In genomic region chr19:52227196-52227940, GRCh38 we compare ENCODE assay signal across 26 cellular contexts. TPM values are rescaled to one million over a fixed set of nuclear protein-coding genes. Genes with fewer than 3 reads are reported as not detected.
A peak's percentile ranks its signal among the peaks of the same experiment; 100 is the strongest.
DNase-seq lines count a peak whose midpoint lies in the region; ATAC-seq and TF ChIP-seq lines count a peak whose summit lies in the region.
"Had no signal": no experiment of that assay in that cellular context is flagged by ENCODE, and none has a peak within 500 bp of the region (broad histone marks: within the 10 kb centered on the region; RNA-seq: fewer than 3 reads in every experiment).

No MANE protein-coding gene starts in this region.

- peaks cover 49% of the 10 kb centered on the region for H3K4me1 Mint-ChIP-seq in activated T-cell treated with anti-CD3 and anti-CD28 coated beads, Interleukin-2, amount 50 U/mL, for 72 hours (ENCODE audit: low read depth)
- H3K4me1 Mint-ChIP-seq in IgD-negative memory B cell (no peaks in the 10 kb centered on the region), progenitor cell of endocrine pancreas (ENCODE audit: low read depth) (no peaks in the 10 kb centered on the region)
- peaks cover 6 to 7% of the 10 kb centered on the region in 2 donors for H3K4me1 Mint-ChIP-seq in effector memory CD8-positive, alpha-beta T cell (ENCODE audit: low read depth in 2 of 2)
- H3K4me1 Mint-ChIP-seq: brain had no signal

- TF ChIP-seq CTCF in progenitor cell of endocrine pancreas (IDR thresholded peaks at IDR 0.05; ENCODE audit: unreplicated experiment), result no peak

- H3K9me3 Mint-ChIP-seq in activated T-cell treated with anti-CD3 and anti-CD28 coated beads, Interleukin-2, amount 50 U/mL, for 72 hours, result peaks cover 0 to 2% of the 10 kb centered on the region in 2 donors
- H3K9me3 Mint-ChIP-seq in IgD-negative memory B cell (no peaks in the 10 kb centered on the region), progenitor cell of endocrine pancreas (ENCODE audit: low read depth) (no peaks in the 10 kb centered on the region)
- H3K9me3 Mint-ChIP-seq in effector memory CD8-positive, alpha-beta T cell, result no peaks in the 10 kb centered on the region
- H3K9me3 Mint-ChIP-seq: brain had no signal

- DNase-seq in activated T-cell treated with anti-CD3 and anti-CD28 coated beads, Interleukin-2, amount 50 U/mL, for 72 hours, result peak in 1 of 2 donors; percentile 25
- no peak for DNase-seq in activated T-cell treated with anti-CD3 and anti-CD28 coated beads, Interleukin-2, amount 50 U/mL, for 1 hour
- DNase-seq in effector memory CD8-positive, alpha-beta T cell, result no peak
- DNase-seq in progenitor cell of endocrine pancreas (ENCODE audit: low spot score, unreplicated experiment) (no peak), right cardiac atrium (no peak), cardiac septum (ENCODE audit: low spot score) (no peak)
- DNase-seq: activated CD4-positive, CD25-positive, alpha-beta regulatory T cell treated with anti-CD3 and anti-CD28 coated beads, Interleukin-2, amount 50 U/mL, for 72 hours; DMS79 treated with DMSO at 0.1 percent for 48 hours; GF-D8; KG1; left lung; MG63; NCI-H1417; NCI-H2081; NCI-H2227 treated with DMSO at 0.1 percent for 48 hours; NCI-H748 treated with DMSO at 0.1 percent for 48 hours; retina; stimulated activated CD4-positive, alpha-beta T cell treated with anti-CD3 and anti-CD28 coated beads, Interleukin-2, amount 100 ng/mL, for 24 hours; T-helper 1 cell had no signal

- no peak overlapping the region for H3K27ac ChIP-seq in right cardiac atrium (ENCODE audit: low read length)
- H3K27ac ChIP-seq: BLaER1, epithelial cell of prostate, left lung, RWPE1, suprapubic skin had no signal

- no peak overlapping the region for H3K4me3 ChIP-seq in right cardiac atrium (ENCODE audit: low read length)
- H3K4me3 ChIP-seq: BLaER1, left lung, MG63, suprapubic skin had no signal

- ATAC-seq in activated T-cell treated with anti-CD3 and anti-CD28 coated beads, Interleukin-2, amount 50 U/mL, for 72 hours (replicated peaks in 1 of 2), result peak in 1 of 2 donors; percentile 32
- ATAC-seq in effector memory CD8-positive, alpha-beta T cell (replicated peaks), result no peak
- ATAC-seq in HG02642 (IDR thresholded peaks at IDR 0.05; ENCODE audit: poor library complexity, unreplicated experiment) (no peak), right cardiac atrium (no peak)
- ATAC-seq: left lung had no signal

- intact Hi-C loops in right cardiac atrium (cut with DNase I) (no loop called here), cardiac septum (cut with DNase I) (no loop called here)

- WGBS in right cardiac atrium, result 74% methylated on average over 10 of the region's 10 CpGs

- no peaks in the 10 kb centered on the region for H3K9me3 ChIP-seq in right cardiac atrium (ENCODE audit: control insufficient read depth, low read length)
- H3K9me3 ChIP-seq: BLaER1, left lung, MG63, suprapubic skin had no signal

- H3K36me3 Mint-ChIP-seq in activated T-cell treated with anti-CD3 and anti-CD28 coated beads, Interleukin-2, amount 50 U/mL, for 72 hours (ENCODE audit: insufficient read depth in 2 of 2), result peaks cover 11 to 39% of the 10 kb centered on the region in 2 donors
- peaks cover 6% of the 10 kb centered on the region for H3K36me3 Mint-ChIP-seq in IgD-negative memory B cell
- peaks cover 55% of the 10 kb centered on the region for H3K36me3 Mint-ChIP-seq in effector memory CD8-positive, alpha-beta T cell (ENCODE audit: insufficient read depth)
- H3K36me3 Mint-ChIP-seq in progenitor cell of endocrine pancreas (ENCODE audit: insufficient read depth), result peaks cover 29% of the 10 kb centered on the region

- peak overlapping the region; percentile 89 for H3K27ac Mint-ChIP-seq in activated T-cell treated with anti-CD3 and anti-CD28 coated beads, Interleukin-2, amount 50 U/mL, for 72 hours
- H3K27ac Mint-ChIP-seq in IgD-negative memory B cell (peak overlapping the region in 2 of 3 donors; percentile 19 to 96), progenitor cell of endocrine pancreas (peak overlapping the region; percentile 11)
- H3K27ac Mint-ChIP-seq in effector memory CD8-positive, alpha-beta T cell, result peak overlapping the region; percentile 72 to 90

- no peaks in the 10 kb centered on the region for H3K4me1 ChIP-seq in right cardiac atrium (ENCODE audit: control insufficient read depth, insufficient read depth, low read length)
- H3K4me1 ChIP-seq: BLaER1, left lung had no signal

- H3K27me3 ChIP-seq in right cardiac atrium (ENCODE audit: control insufficient read depth, insufficient read depth), result no peaks in the 10 kb centered on the region
- H3K27me3 ChIP-seq: BLaER1, left lung, MG63, suprapubic skin had no signal

- H3K27me3 Mint-ChIP-seq in activated T-cell treated with anti-CD3 and anti-CD28 coated beads, Interleukin-2, amount 50 U/mL, for 72 hours (ENCODE audit: low read depth), result no peaks in the 10 kb centered on the region
- H3K27me3 Mint-ChIP-seq in IgD-negative memory B cell, result no peaks in the 10 kb centered on the region
- no peaks in the 10 kb centered on the region for H3K27me3 Mint-ChIP-seq in effector memory CD8-positive, alpha-beta T cell
- no peaks in the 10 kb centered on the region for H3K27me3 Mint-ChIP-seq in progenitor cell of endocrine pancreas
- H3K27me3 Mint-ChIP-seq: brain had no signal

- peak overlapping the region; percentile 61 to 66 for H3K4me3 Mint-ChIP-seq in activated T-cell treated with anti-CD3 and anti-CD28 coated beads, Interleukin-2, amount 50 U/mL, for 72 hours
- H3K4me3 Mint-ChIP-seq in IgD-negative memory B cell, result no peak overlapping the region
- H3K4me3 Mint-ChIP-seq in effector memory CD8-positive, alpha-beta T cell, result no peak overlapping the region
- no peak overlapping the region for H3K4me3 Mint-ChIP-seq in progenitor cell of endocrine pancreas (ENCODE audit: low read depth)
- H3K4me3 Mint-ChIP-seq: brain had no signal

RNA-seq across cellular contexts. Expression of gene PPP2R1A, which starts 37.5 kb away (rescaled TPM):
- 100 to 1,000 TPM; 160 to 181 TPM for total RNA-seq in activated T-cell treated with anti-CD3 and anti-CD28 coated beads, Interleukin-2, amount 50 U/mL, for 72 hours
- polyA plus RNA-seq in IgD-negative memory B cell (204 TPM), right cardiac atrium (235 TPM)
- total RNA-seq in progenitor cell of endocrine pancreas (299 and 307 TPM in 2 replicates), right cardiac atrium (100 to 1,000 TPM; 370 to 446 (median 409) TPM), cardiac septum (466 TPM)

RNA-seq across cellular contexts. Expression of gene ZNF766, which starts 42.0 kb away (rescaled TPM):
- 10 to 100 TPM; 32.1 to 33.5 TPM for total RNA-seq in activated T-cell treated with anti-CD3 and anti-CD28 coated beads, Interleukin-2, amount 50 U/mL, for 72 hours
- polyA plus RNA-seq in IgD-negative memory B cell (54.8 TPM), right cardiac atrium (3.8 TPM)
- total RNA-seq in progenitor cell of endocrine pancreas (27.1 and 29.4 TPM in 2 replicates), right cardiac atrium (10 to 100 TPM; 11.5 to 14.9 (median 12.4) TPM), cardiac septum (11.4 TPM)

RNA-seq across cellular contexts. Expression of gene ZNF836, which starts 55.9 kb away (rescaled TPM):
- total RNA-seq in activated T-cell treated with anti-CD3 and anti-CD28 coated beads, Interleukin-2, amount 50 U/mL, for 72 hours, result 10 to 100 TPM; 15.3 to 18.2 TPM
- polyA plus RNA-seq in IgD-negative memory B cell (14.0 TPM), right cardiac atrium (3.4 TPM)
- total RNA-seq in progenitor cell of endocrine pancreas (30.2 and 32.6 TPM in 2 replicates), right cardiac atrium (1 to 10 TPM; 5.6 to 9.4 (median 8.6) TPM), cardiac septum (5.9 TPM)

Comparison
In these comparisons a context has a peak if more than half of its experiments do, and no peak if none do; other contexts are left out.
1. H3K27ac Mint-ChIP-seq: peak in every context shown above with its lines; median percentile 89 in activated T-cell treated with anti-CD3 and anti-CD28 coated beads, Interleukin-2, amount 50 U/mL, for 72 hours; 81 in effector memory CD8-positive, alpha-beta T cell; 58 in IgD-negative memory B cell; 11 in progenitor cell of endocrine pancreas.
2. H3K4me3 Mint-ChIP-seq: peak in activated T-cell treated with anti-CD3 and anti-CD28 coated beads, Interleukin-2, amount 50 U/mL, for 72 hours (2 of 2); none in IgD-negative memory B cell (0 of 4), effector memory CD8-positive, alpha-beta T cell (0 of 2) and progenitor cell of endocrine pancreas (single experiment).